In the genomic region with DNA sequence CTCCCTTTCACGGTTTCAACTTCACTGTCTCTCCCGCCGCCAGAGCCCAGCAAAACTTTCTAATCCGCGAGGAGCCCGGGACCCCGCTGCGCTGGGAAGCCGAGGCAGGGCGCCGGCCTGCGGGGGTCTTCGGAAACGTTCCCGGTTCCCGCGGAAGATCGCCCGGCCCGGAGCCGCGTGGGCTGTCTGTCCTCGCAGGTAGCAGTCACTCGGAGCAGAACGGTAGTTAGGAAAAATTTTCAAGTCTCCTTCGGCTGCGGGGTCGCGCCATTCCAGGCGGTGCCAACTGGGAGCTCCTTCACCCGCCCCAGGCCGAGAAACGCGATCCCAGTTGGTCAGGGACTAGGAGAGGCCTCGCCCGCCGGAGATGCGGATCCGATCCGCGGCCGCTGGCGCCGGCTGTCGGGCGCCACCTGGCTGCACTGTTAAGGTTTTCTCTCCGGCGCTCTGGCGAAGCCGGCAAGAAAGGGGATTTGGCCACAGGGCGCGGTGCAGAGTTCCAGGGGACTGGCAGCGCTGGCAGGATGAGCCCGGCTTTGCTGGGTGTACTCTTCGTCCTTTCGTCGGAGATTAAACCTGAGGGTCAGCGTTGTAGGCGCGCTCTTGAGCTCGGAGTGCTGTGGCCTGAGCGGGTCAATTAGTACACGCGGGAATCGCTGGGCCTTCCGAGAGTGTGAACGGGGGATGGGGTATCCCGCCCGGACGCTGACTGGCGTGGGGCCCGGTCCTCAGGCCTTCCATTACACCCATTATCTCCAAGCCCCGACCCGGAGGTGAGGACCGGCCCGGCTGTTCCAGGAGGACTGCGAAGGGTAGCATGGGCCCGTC, we compare ENCODE assay signal across 1 cellular context.
TF ChIP-seq lines count a peak whose summit lies in the region.

No MANE protein-coding gene starts in this region.

TF ChIP-seq in Ishikawa, 13 proteins besides CTCF, POLR2A, EP300 and RAD21 (continued from another document):
- TF ChIP-seq, protein P1, sequence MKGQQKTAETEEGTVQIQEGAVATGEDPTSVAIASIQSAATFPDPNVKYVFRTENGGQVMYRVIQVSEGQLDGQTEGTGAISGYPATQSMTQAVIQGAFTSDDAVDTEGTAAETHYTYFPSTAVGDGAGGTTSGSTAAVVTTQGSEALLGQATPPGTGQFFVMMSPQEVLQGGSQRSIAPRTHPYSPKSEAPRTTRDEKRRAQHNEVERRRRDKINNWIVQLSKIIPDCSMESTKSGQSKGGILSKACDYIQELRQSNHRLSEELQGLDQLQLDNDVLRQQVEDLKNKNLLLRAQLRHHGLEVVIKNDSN (IDR thresholded peaks at IDR 0.05), result no peak
